In genomic region chr4:80532674-80533333, GRCh38 we compare ENCODE assay signal across 28 cellular contexts.
DNase-seq lines count a peak whose midpoint lies in the region; ATAC-seq, FAIRE-seq and TF ChIP-seq lines count a peak whose summit lies in the region.
"Had no signal": no experiment of that assay in that cellular context is flagged by ENCODE, and none has a peak within 500 bp of the region (broad histone marks: within the 10 kb centered on the region; RNA-seq: fewer than 3 reads in every experiment).

No MANE protein-coding gene starts in this region.

- H3K9me3 ChIP-seq in HUES64 (ENCODE audit: insufficient read depth, low read depth, low read length) = no peaks in the 10 kb centered on the region
- no peaks in the 10 kb centered on the region for H3K9me3 ChIP-seq in iPS-18a (ENCODE audit: control insufficient read depth, low read depth, low read length)
- H3K9me3 ChIP-seq in ascending aorta = no peaks in the 10 kb centered on the region
- H3K9me3 ChIP-seq: right atrium auricular region had no signal

- H3K9ac ChIP-seq in HUES64 (ENCODE audit: low read depth, low read length) (peak overlapping the region; percentile 0; the same call in 1 of the 2 replicates), iPS-18a (ENCODE audit: low read length) (peak overlapping the region; percentile 15)
- H3K9ac ChIP-seq: parathyroid adenoma had no signal

- no peak overlapping the region for H3K27ac Mint-ChIP-seq in activated CD8-positive, alpha-beta T cell treated with anti-CD3 and anti-CD28 coated beads for 36 hours
- H3K27ac Mint-ChIP-seq: activated T-cell treated with anti-CD3 and anti-CD28 coated beads, Interleukin-2, amount 50 U/mL, for 72 hours; brain; endodermal cell; IgD-negative memory B cell had no signal

- H3K4me3 ChIP-seq in HUES64 (ENCODE audit: low read length) (no peak overlapping the region), iPS-18a (ENCODE audit: low read length) (peak overlapping the region; percentile 22), ascending aorta (no peak overlapping the region)
- H3K4me3 ChIP-seq: right atrium auricular region, smooth muscle cell had no signal

- H3K27ac ChIP-seq in HUES64 (ENCODE audit: low read depth, low read length) = peak overlapping the region; percentile 48
- H3K27ac ChIP-seq in iPS-18a (ENCODE audit: low read length) = no peak overlapping the region
- H3K27ac ChIP-seq in ascending aorta = no peak overlapping the region
- H3K27ac ChIP-seq: parathyroid adenoma, right atrium auricular region had no signal

- no peaks in the 10 kb centered on the region for H3K4me1 Mint-ChIP-seq in activated CD8-positive, alpha-beta T cell treated with anti-CD3 and anti-CD28 coated beads for 36 hours (ENCODE audit: low read depth)
- H3K4me1 Mint-ChIP-seq: brain had no signal

- WGBS in HUES64 = 37% methylated on average over 2 of the region's 2 CpGs

- H3K4me3 Mint-ChIP-seq in activated CD8-positive, alpha-beta T cell treated with anti-CD3 and anti-CD28 coated beads for 36 hours = no peak overlapping the region
- H3K4me3 Mint-ChIP-seq: activated T-cell treated with anti-CD3 and anti-CD28 coated beads, Interleukin-2, amount 50 U/mL, for 72 hours; brain; endodermal cell; IgD-negative memory B cell had no signal

- H3K36me3 ChIP-seq in HUES64 (ENCODE audit: insufficient read depth, low read length) (no peaks in the 10 kb centered on the region), iPS-18a (ENCODE audit: control insufficient read depth, low read depth, low read length) (no peaks in the 10 kb centered on the region), ascending aorta (no peaks in the 10 kb centered on the region)
- H3K36me3 ChIP-seq: right atrium auricular region had no signal

- H3K27me3 ChIP-seq in HUES64 (ENCODE audit: insufficient read depth, low read length) = no peaks in the 10 kb centered on the region
- H3K27me3 ChIP-seq in iPS-18a (ENCODE audit: control insufficient read depth, insufficient read depth, low read length) = no peaks in the 10 kb centered on the region
- no peaks in the 10 kb centered on the region for H3K27me3 ChIP-seq in ascending aorta
- H3K27me3 ChIP-seq: right atrium auricular region had no signal

- no peaks in the 10 kb centered on the region for H3K9me3 Mint-ChIP-seq in activated CD8-positive, alpha-beta T cell treated with anti-CD3 and anti-CD28 coated beads for 36 hours
- H3K9me3 Mint-ChIP-seq: activated T-cell treated with anti-CD3 and anti-CD28 coated beads, Interleukin-2, amount 50 U/mL, for 72 hours; brain; endodermal cell; IgD-negative memory B cell had no signal

- no peaks in the 10 kb centered on the region for H3K27me3 Mint-ChIP-seq in activated CD8-positive, alpha-beta T cell treated with anti-CD3 and anti-CD28 coated beads for 36 hours

- H3K4me1 ChIP-seq in HUES64 (ENCODE audit: insufficient read depth, low read length) (peaks cover 22% of the 10 kb centered on the region), iPS-18a (ENCODE audit: control insufficient read depth, low read depth, low read length) (peaks cover 20% of the 10 kb centered on the region), ascending aorta (no peaks in the 10 kb centered on the region)
- H3K4me1 ChIP-seq: parathyroid adenoma, right atrium auricular region had no signal

- CTCF ChIA-PET in activated CD8-positive, alpha-beta T cell treated with anti-CD3 and anti-CD28 coated beads for 36 hours (lab: Charles Lee) = no interaction called here

- DNase-seq in NCI-H526 (lab: John Stamatoyannopoulos, UW) = peak; percentile 5 to 54
- DNase-seq in glomerular visceral epithelial cell (ENCODE audit: extremely low spot score) = no peak
- DNase-seq in activated CD8-positive, alpha-beta T cell treated with anti-CD3 and anti-CD28 coated beads for 36 hours = no peak
- DNase-seq in ascending aorta (ENCODE audit: low spot score in 2 of 2) = no peak
- DNase-seq in SHP77 treated with DMSO at 0.1 percent for 48 hours (lab: John Stamatoyannopoulos, UW) = no peak
- DNase-seq: activated CD4-positive, alpha-beta T cell treated with anti-CD3 and anti-CD28 coated beads, Interleukin-2, amount 50 U/mL, for 4 hours; activated naive CD4-positive, alpha-beta T cell; activated T-cell treated with anti-CD3 and anti-CD28 coated beads, Interleukin-2, amount 50 U/mL, for 72 hours; C1 segment of cervical spinal cord; cerebellar nuclear complex; dermis blood vessel endothelial cell; DMS53; endodermal cell; glutamatergic neuron; HCEC 1CT; kidney; NCI-H510A; RPMI8226; stimulated activated naive CD4-positive, alpha-beta T cell treated with Interleukin-2 at 50 U/mL for 16 hours; T-helper 1 cell had no signal

- no peak for TF ChIP-seq CTCF in activated CD8-positive, alpha-beta T cell treated with anti-CD3 and anti-CD28 coated beads for 36 hours (IDR thresholded peaks at IDR 0.05)
- TF ChIP-seq CTCF in ascending aorta (IDR thresholded peaks at IDR 0.05) = no peak

- no peaks in the 10 kb centered on the region for H3K36me3 Mint-ChIP-seq in activated CD8-positive, alpha-beta T cell treated with anti-CD3 and anti-CD28 coated beads for 36 hours (ENCODE audit: low read depth)
- H3K36me3 Mint-ChIP-seq: brain, IgD-negative memory B cell had no signal

- peak; percentile 19 for FAIRE-seq in G401.6 (lab: Jason Lieb, UNC)
- FAIRE-seq: kidney had no signal

- no peak for ATAC-seq in activated CD8-positive, alpha-beta T cell treated with anti-CD3 and anti-CD28 coated beads for 36 hours
- ATAC-seq: activated T-cell treated with anti-CD3 and anti-CD28 coated beads, Interleukin-2, amount 50 U/mL, for 72 hours had no signal

- intact Hi-C loops in activated CD8-positive, alpha-beta T cell treated with anti-CD3 and anti-CD28 coated beads for 36 hours (cut with micrococcal nuclease) = no loop called here
- intact Hi-C loops in ascending aorta (cut with DNase I) = no loop called here

- POLR2A ChIA-PET in activated CD8-positive, alpha-beta T cell treated with anti-CD3 and anti-CD28 coated beads for 36 hours (lab: Charles Lee) = no interaction called here

Comparison
In these comparisons a context has a peak if more than half of its experiments do, and no peak if none do; other contexts are left out.
1. DNase-seq: peak in NCI-H526 (2 of 2); none in glomerular visceral epithelial cell (single experiment), activated CD8-positive, alpha-beta T cell treated with anti-CD3 and anti-CD28 coated beads for 36 hours (single experiment), ascending aorta (0 of 2) and SHP77 treated with DMSO at 0.1 percent for 48 hours (single experiment).